8 cellular contexts compared by ENCODE assay signal in the genomic region with DNA sequence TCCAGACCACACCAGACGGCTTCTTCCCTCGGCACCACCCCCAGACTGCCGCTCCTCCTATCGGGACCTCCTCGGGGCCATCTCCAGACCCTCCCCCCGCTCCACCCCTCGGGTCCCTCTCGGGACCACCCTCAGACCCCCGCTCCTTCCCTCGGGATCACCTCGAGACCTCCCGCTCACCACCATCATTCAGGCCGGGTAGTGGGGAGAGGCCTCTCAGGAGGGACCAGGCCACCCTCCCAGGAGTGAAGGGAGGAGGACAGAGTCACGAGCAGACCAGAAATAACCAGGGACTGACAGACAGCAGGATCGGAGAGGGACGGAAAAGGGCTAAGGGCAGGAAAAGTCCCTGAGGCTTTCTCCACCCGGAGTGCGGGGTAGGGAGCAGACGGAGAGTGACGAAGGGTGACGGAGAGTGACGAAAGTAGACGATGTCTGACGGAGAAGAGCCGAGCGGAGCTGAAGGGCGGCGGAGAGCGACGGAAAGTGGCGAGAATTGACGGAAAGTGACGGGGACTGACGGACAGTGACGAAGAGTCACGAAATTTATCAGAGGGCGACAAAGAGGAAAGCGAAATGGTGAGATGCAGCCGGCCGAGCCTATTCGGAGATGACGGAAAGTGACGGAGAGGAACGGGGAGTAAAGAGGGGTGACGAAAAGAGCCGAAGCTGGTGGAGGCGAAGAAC.
DNase-seq lines count a peak whose midpoint lies in the region; ATAC-seq, FAIRE-seq and TF ChIP-seq lines count a peak whose summit lies in the region.
"Not testable (repeated sequence)": the region's sequence is repeated elsewhere in the genome, so short reads cannot be mapped to it uniquely, and the experiment has no call there.

No MANE protein-coding gene starts in this region.

- H3K4me3 Mint-ChIP-seq in T-helper 1 cell treated with Interleukin-12 subunit alpha and Interleukin-12 subunit beta and Interleukin-4 antibody, amounts not matched to agents 30 μg/mL and 1 μg/mL, for 36 hours: peak overlapping the region; percentile 71
- H3K4me3 Mint-ChIP-seq in activated naive CD4-positive, alpha-beta T cell treated with anti-CD3 and anti-CD28 coated beads, Interleukin-2, amount 10 ng/mL, durations not matched to agents 7 days and 5 days: not testable (repeated sequence)

- H3K4me1 ChIP-seq in pancreas: not testable (repeated sequence)

- ATAC-seq in GM19025 (IDR thresholded peaks at IDR 0.05; ENCODE audit: low read depth, unreplicated experiment): peak; percentile 57
- peak; percentile 75 for ATAC-seq in GM21825 (IDR thresholded peaks at IDR 0.05; ENCODE audit: unreplicated experiment)
- peak; percentile 80 for ATAC-seq in HG03139 (IDR thresholded peaks at IDR 0.05; ENCODE audit: unreplicated experiment)
- ATAC-seq in Right ventricle myocardium inferior: peak; percentile 93
- peak; percentile 77 to 97 (median 96) for ATAC-seq in pancreas

- 8 to 23% methylated on average over 6 to 15 of the region's 47 CpGs for WGBS in pancreas, 2 donors

- H3K27me3 ChIP-seq in pancreas: not testable (repeated sequence)

- not testable (repeated sequence) for H3K27ac ChIP-seq in pancreas

- H3K4me1 Mint-ChIP-seq in T-helper 1 cell treated with Interleukin-12 subunit alpha and Interleukin-12 subunit beta and Interleukin-4 antibody, amounts not matched to agents 30 μg/mL and 1 μg/mL, for 36 hours (ENCODE audit: low read depth); activated naive CD4-positive, alpha-beta T cell treated with anti-CD3 and anti-CD28 coated beads, Interleukin-2, amount 10 ng/mL, durations not matched to agents 7 days and 5 days: not testable (repeated sequence)

- TF ChIP-seq CTCF in AG09309 (IDR thresholded peaks at IDR 0.05; ENCODE audit: control insufficient read depth, insufficient read depth, low read depth, low read length, missing control alignments); pancreas (IDR thresholded peaks at IDR 0.05): not testable (repeated sequence)

- H3K9me3 Mint-ChIP-seq in T-helper 1 cell treated with Interleukin-12 subunit alpha and Interleukin-12 subunit beta and Interleukin-4 antibody, amounts not matched to agents 30 μg/mL and 1 μg/mL, for 36 hours; activated naive CD4-positive, alpha-beta T cell treated with anti-CD3 and anti-CD28 coated beads, Interleukin-2, amount 10 ng/mL, durations not matched to agents 7 days and 5 days: not testable (repeated sequence)

- H3K36me3 Mint-ChIP-seq in T-helper 1 cell treated with Interleukin-12 subunit alpha and Interleukin-12 subunit beta and Interleukin-4 antibody, amounts not matched to agents 30 μg/mL and 1 μg/mL, for 36 hours (ENCODE audit: low read depth); activated naive CD4-positive, alpha-beta T cell treated with anti-CD3 and anti-CD28 coated beads, Interleukin-2, amount 10 ng/mL, durations not matched to agents 7 days and 5 days: not testable (repeated sequence)

- not testable (repeated sequence) for DNase-seq in AG09309 (ENCODE audit: low read depth); Right ventricle myocardium inferior (ENCODE audit: missing footprints)
- DNase-seq in activated naive CD4-positive, alpha-beta T cell treated with anti-CD3 and anti-CD28 coated beads, Interleukin-2, amount 10 ng/mL, durations not matched to agents 7 days and 5 days: peak; percentile 79
- peak in 2 of 6 donors; percentile 62 to 76 for DNase-seq in pancreas

- H3K27me3 Mint-ChIP-seq in T-helper 1 cell treated with Interleukin-12 subunit alpha and Interleukin-12 subunit beta and Interleukin-4 antibody, amounts not matched to agents 30 μg/mL and 1 μg/mL, for 36 hours (ENCODE audit: low read depth); activated naive CD4-positive, alpha-beta T cell treated with anti-CD3 and anti-CD28 coated beads, Interleukin-2, amount 10 ng/mL, durations not matched to agents 7 days and 5 days: not testable (repeated sequence)

- FAIRE-seq in pancreas (lab: Jason Lieb, UNC): peak; percentile 80

- intact Hi-C loops in Right ventricle myocardium inferior (cut with DNase I); pancreas (cut with DNase I): not testable (repeated sequence)

- H3K27ac Mint-ChIP-seq in T-helper 1 cell treated with Interleukin-12 subunit alpha and Interleukin-12 subunit beta and Interleukin-4 antibody, amounts not matched to agents 30 μg/mL and 1 μg/mL, for 36 hours; activated naive CD4-positive, alpha-beta T cell treated with anti-CD3 and anti-CD28 coated beads, Interleukin-2, amount 10 ng/mL, durations not matched to agents 7 days and 5 days: not testable (repeated sequence)

- CTCF ChIA-PET in activated naive CD4-positive, alpha-beta T cell treated with anti-CD3 and anti-CD28 coated beads, Interleukin-2, amount 10 ng/mL, durations not matched to agents 7 days and 5 days (lab: Charles Lee): not testable (repeated sequence)

- H3K9me3 ChIP-seq in pancreas: not testable (repeated sequence)

- not testable (repeated sequence) for H3K36me3 ChIP-seq in pancreas

- peak overlapping the region; percentile 15; the same call in 1 of the 2 replicates for H3K4me3 ChIP-seq in AG09309 (ENCODE audit: control insufficient read depth, low read depth, low read length)
- not testable (repeated sequence) for H3K4me3 ChIP-seq in pancreas
